18 cellular contexts compared by ENCODE assay signal in genomic region chr10:97904026-97904410, GRCh38. TPM values are rescaled to one million over a fixed set of nuclear protein-coding genes. Genes with fewer than 3 reads are reported as not detected.
A peak's percentile ranks its signal among the peaks of the same experiment; 100 is the strongest.
DNase-seq lines count a peak whose midpoint lies in the region; ATAC-seq, FAIRE-seq and TF ChIP-seq lines count a peak whose summit lies in the region.
"Had no signal": no experiment of that assay in that cellular context is flagged by ENCODE, and none has a peak within 500 bp of the region (broad histone marks: within the 10 kb centered on the region; RNA-seq: fewer than 3 reads in every experiment).

No MANE protein-coding gene starts in this region.

- no peak for TF ChIP-seq EP300 in sigmoid colon (IDR thresholded peaks at IDR 0.05)

- peak; percentile 77 for DNase-seq in NCI-H1694 treated with DMSO at 0.1 percent for 48 hours (lab: John Stamatoyannopoulos, UW)
- no peak for DNase-seq in NCI-H1694 (lab: John Stamatoyannopoulos, UW)
- DNase-seq in heart left ventricle: peak in 1 of 5 donors; percentile 32
- DNase-seq in left ventricle myocardium inferior: no peak
- peak; percentile 57 for DNase-seq in kidney
- no peak for DNase-seq in caudate nucleus (lab: John Stamatoyannopoulos, UW)
- no peak for DNase-seq in sigmoid colon
- DNase-seq: 8988T, GDM1, NCI-H2107, NCI-H526, OCI-M1, SIG-M5 had no signal

- intact Hi-C loops in heart left ventricle (cut with DNase I): no loop called here
- intact Hi-C loops in left ventricle myocardium inferior (cut with micrococcal nuclease): no loop called here
- intact Hi-C loops in kidney (cut with DNase I): no loop called here
- intact Hi-C loops in sigmoid colon (cut with DNase I): no loop called here

- H3K27me3 ChIP-seq in heart left ventricle (peaks cover 0 to 5% (median 0%) of the 10 kb centered on the region in 9 donors), left ventricle myocardium inferior (ENCODE audit: low read depth) (peaks cover 18% of the 10 kb centered on the region), sigmoid colon (peaks cover 0 to 31% (median 0%) of the 10 kb centered on the region in 3 donors)

- H3K36me3 ChIP-seq in heart left ventricle (no peaks in the 10 kb centered on the region), left ventricle myocardium inferior (no peaks in the 10 kb centered on the region), kidney (ENCODE audit: control insufficient read depth in 1 of 2, insufficient read depth in 2 of 2, low read length in 2 of 2) (no peaks in the 10 kb centered on the region), sigmoid colon (no peaks in the 10 kb centered on the region)

- H3K9ac ChIP-seq in kidney (ENCODE audit: low read length in 2 of 2): no peak overlapping the region

- ATAC-seq in heart left ventricle (peak in 3 of 4 donors; percentile 25 to 54 (median 30)), HG02798 (IDR thresholded peaks at IDR 0.05; ENCODE audit: poor library complexity, unreplicated experiment) (no peak)
- ATAC-seq: HCT116 had no signal

- H3K4me1 ChIP-seq in heart left ventricle: peaks cover 0 to 15% (median 3%) of the 10 kb centered on the region in 12 donors
- H3K4me1 ChIP-seq in left ventricle myocardium inferior: peaks cover 17% of the 10 kb centered on the region
- no peaks in the 10 kb centered on the region for H3K4me1 ChIP-seq in kidney (ENCODE audit: control insufficient read depth in 1 of 2, insufficient read depth in 1 of 2, low read depth in 1 of 2, low read length in 2 of 2)
- no peaks in the 10 kb centered on the region for H3K4me1 ChIP-seq in sigmoid colon

- H3K27ac ChIP-seq in heart left ventricle: no peak overlapping the region
- no peak overlapping the region for H3K27ac ChIP-seq in left ventricle myocardium inferior (replicated peaks)
- H3K27ac ChIP-seq in kidney (ENCODE audit: low read depth in 2 of 2, low read length in 2 of 2): no peak overlapping the region
- no peak overlapping the region for H3K27ac ChIP-seq in caudate nucleus (ENCODE audit: low read depth, low read length)
- H3K27ac ChIP-seq in sigmoid colon: no peak overlapping the region

- 45 to 51% (median 49%) methylated on average over 5 of the region's 5 CpGs for WGBS in heart left ventricle, 4 donors
- WGBS in sigmoid colon, 2 donors: 78 to 80% methylated on average over 5 of the region's 5 CpGs

- H3K4me3 ChIP-seq in heart left ventricle (no peak overlapping the region), left ventricle myocardium inferior (no peak overlapping the region), kidney (ENCODE audit: low read length in 2 of 2) (no peak overlapping the region), sigmoid colon (no peak overlapping the region)
- H3K4me3 ChIP-seq: K562 had no signal

- FAIRE-seq in kidney (lab: Jason Lieb, UNC): no peak
- FAIRE-seq: K562 had no signal

- TF ChIP-seq POLR2A in heart left ventricle (IDR thresholded peaks at IDR 0.05) (no peak), sigmoid colon (IDR thresholded peaks at IDR 0.05) (no peak)

- H3K9me3 ChIP-seq in heart left ventricle: no peaks in the 10 kb centered on the region
- H3K9me3 ChIP-seq in left ventricle myocardium inferior (replicated peaks): no peaks in the 10 kb centered on the region
- H3K9me3 ChIP-seq in kidney (ENCODE audit: control insufficient read depth in 1 of 2, low read length in 2 of 2): no peaks in the 10 kb centered on the region
- H3K9me3 ChIP-seq in sigmoid colon: no peaks in the 10 kb centered on the region

- TF ChIP-seq CTCF in heart left ventricle (IDR thresholded peaks at IDR 0.05) (no peak), left ventricle myocardium inferior (IDR thresholded peaks at IDR 0.05; ENCODE audit: borderline replicate concordance) (no peak), kidney (IDR thresholded peaks at IDR 0.05; ENCODE audit: borderline replicate concordance, extremely low read depth, insufficient read depth) (no peak), sigmoid colon (IDR thresholded peaks at IDR 0.05) (no peak)

RNA-seq across cellular contexts. Expression of gene GOLGA7B, which starts 54.4 kb away (rescaled TPM):
- total RNA-seq in heart left ventricle (1 to 10 TPM in 1 of 9 donors, under 1 TPM in 7, not detected in 1; 0.06 to 1.1 (median 0.16) TPM), left ventricle myocardium inferior (0.60 TPM), kidney (0.50 TPM), sigmoid colon (under 1 TPM; 0.16 to 0.71 (median 0.41) TPM)
- polyA plus RNA-seq in heart left ventricle (under 1 TPM; 0.11 to 0.19 TPM), kidney (ENCODE audit: insufficient read depth, low read depth, low replicate concordance) (not detected), sigmoid colon (1 to 10 TPM; 1.0 to 1.4 (median 1.2) TPM)
- polyA plus RNA-seq: AG04450, CD14-positive monocyte had no signal

Comparison
In these comparisons a context has a peak if more than half of its experiments do, and no peak if none do; other contexts are left out.
1. DNase-seq: peak in NCI-H1694 treated with DMSO at 0.1 percent for 48 hours (single experiment) and kidney (single experiment); none in NCI-H1694 (single experiment), left ventricle myocardium inferior (single experiment), caudate nucleus (0 of 61) and sigmoid colon (single experiment).